11 cellular contexts compared by ENCODE assay signal in the genomic region with DNA sequence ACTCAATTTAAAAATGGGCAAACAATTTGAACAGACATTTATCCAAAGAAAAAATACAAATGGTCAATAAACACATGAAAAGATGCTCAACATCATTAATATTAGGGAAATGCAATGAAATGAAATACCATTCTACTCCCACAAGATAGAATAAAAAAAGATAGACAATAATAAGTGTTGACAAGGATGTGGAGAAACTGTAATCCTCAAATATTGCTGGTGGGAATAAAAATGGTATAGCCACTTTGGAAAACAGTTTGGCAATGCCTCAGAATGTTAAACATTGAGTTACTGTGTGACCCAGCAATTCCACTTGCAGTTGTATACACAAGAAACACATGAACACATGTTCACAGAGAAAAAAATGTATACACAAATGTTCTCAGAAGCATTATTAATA.
"Had no signal": no experiment of that assay in that cellular context is flagged by ENCODE, and none has a peak within 500 bp of the region (broad histone marks: within the 10 kb centered on the region; RNA-seq: fewer than 3 reads in every experiment).

No MANE protein-coding gene starts in this region.

- H3K36me3 ChIP-seq: HAP-1 had no signal

- H3K9ac ChIP-seq: GM23248 had no signal

- H3K4me2 ChIP-seq: GM23338 had no signal

- H2AFZ ChIP-seq: GM23248, GM23338 had no signal

- H3K27ac ChIP-seq: GM23248 had no signal

- ATAC-seq: GM23338, HCT116 had no signal

- H3K9me3 ChIP-seq: HAP-1 had no signal

- DNase-seq: GM23248, GOT3, H7, H9, HCEC 1CT, HFFc6 had no signal

- H3K4me1 ChIP-seq: HAP-1 had no signal

- H3K4me3 ChIP-seq: GM23248, GM23338, HAP-1 had no signal

- FAIRE-seq: H1, H54 had no signal
